In genomic region chr16:33338543-33338951, GRCh38 we compare ENCODE assay signal across 14 cellular contexts. TPM values are rescaled to one million over a fixed set of nuclear protein-coding genes. Genes with fewer than 3 reads are reported as not detected.
A peak's percentile ranks its signal among the peaks of the same experiment; 100 is the strongest.
DNase-seq lines count a peak whose midpoint lies in the region; ATAC-seq and TF ChIP-seq lines count a peak whose summit lies in the region.
"Not testable (repeated sequence)": the region's sequence is repeated elsewhere in the genome, so short reads cannot be mapped to it uniquely, and the experiment has no call there.
"Had no signal": no experiment of that assay in that cellular context is flagged by ENCODE, and none has a peak within 500 bp of the region (broad histone marks: within the 10 kb centered on the region; RNA-seq: fewer than 3 reads in every experiment).

No MANE protein-coding gene starts in this region.

- not testable (repeated sequence) for H3K27ac ChIP-seq in naive thymus-derived CD4-positive, alpha-beta T cell (ENCODE audit: low read depth, low read length); transverse colon

- not testable (repeated sequence) for H3K27me3 Mint-ChIP-seq in activated T-cell treated with anti-CD3 and anti-CD28 coated beads, Interleukin-2, amount 50 U/mL, for 4 hours (ENCODE audit: low read depth); activated naive CD8-positive, alpha-beta T cell treated with anti-CD3 and anti-CD28 coated beads, Interleukin-2, amount 50 U/mL, for 24 hours; naive thymus-derived CD4-positive, alpha-beta T cell

- not testable (repeated sequence) for H3K27ac Mint-ChIP-seq in activated naive CD8-positive, alpha-beta T cell treated with anti-CD3 and anti-CD28 coated beads, Interleukin-2, amount 50 U/mL, for 24 hours; naive thymus-derived CD4-positive, alpha-beta T cell

- not testable (repeated sequence) for H3K36me3 Mint-ChIP-seq in activated T-cell treated with anti-CD3 and anti-CD28 coated beads, Interleukin-2, amount 50 U/mL, for 4 hours (ENCODE audit: insufficient read depth); activated naive CD8-positive, alpha-beta T cell treated with anti-CD3 and anti-CD28 coated beads, Interleukin-2, amount 50 U/mL, for 24 hours (ENCODE audit: low read depth); naive thymus-derived CD4-positive, alpha-beta T cell

- intact Hi-C loops in head of caudate nucleus (cut with DNase I); naive thymus-derived CD4-positive, alpha-beta T cell (cut with micrococcal nuclease); transverse colon (cut with DNase I; ENCODE audit: low total_unique reads): not testable (repeated sequence)

- not testable (repeated sequence) for ATAC-seq in activated T-cell treated with anti-CD3 and anti-CD28 coated beads, Interleukin-2, amount 50 U/mL, for 4 hours; activated naive CD8-positive, alpha-beta T cell treated with anti-CD3 and anti-CD28 coated beads, Interleukin-2, amount 50 U/mL, for 24 hours; naive thymus-derived CD4-positive, alpha-beta T cell

- not testable (repeated sequence) for TF ChIP-seq EP300 in transverse colon (IDR thresholded peaks at IDR 0.05; ENCODE audit: low read depth)

- H3K9me3 Mint-ChIP-seq in activated T-cell treated with anti-CD3 and anti-CD28 coated beads, Interleukin-2, amount 50 U/mL, for 4 hours; activated naive CD8-positive, alpha-beta T cell treated with anti-CD3 and anti-CD28 coated beads, Interleukin-2, amount 50 U/mL, for 24 hours: not testable (repeated sequence)
- H3K9me3 Mint-ChIP-seq in naive thymus-derived CD4-positive, alpha-beta T cell: peaks cover 0 to 16% (median 2%) of the 10 kb centered on the region in 11 donors

- POLR2A ChIA-PET in naive thymus-derived CD4-positive, alpha-beta T cell (lab: Charles Lee): not testable (repeated sequence)

- not testable (repeated sequence) for TF ChIP-seq POLR2A in transverse colon (IDR thresholded peaks at IDR 0.05)

- not testable (repeated sequence) for H3K4me3 Mint-ChIP-seq in activated T-cell treated with anti-CD3 and anti-CD28 coated beads, Interleukin-2, amount 50 U/mL, for 4 hours; activated naive CD8-positive, alpha-beta T cell treated with anti-CD3 and anti-CD28 coated beads, Interleukin-2, amount 50 U/mL, for 24 hours; naive thymus-derived CD4-positive, alpha-beta T cell

- CTCF ChIA-PET in naive thymus-derived CD4-positive, alpha-beta T cell (lab: Charles Lee): not testable (repeated sequence)

- H3K36me3 ChIP-seq in HAP-1 (replicated peaks); naive thymus-derived CD4-positive, alpha-beta T cell (ENCODE audit: control insufficient read depth in 2 of 3, insufficient read depth in 3 of 3, low read length in 3 of 3); transverse colon: not testable (repeated sequence)

- not testable (repeated sequence) for H3K4me1 Mint-ChIP-seq in activated T-cell treated with anti-CD3 and anti-CD28 coated beads, Interleukin-2, amount 50 U/mL, for 4 hours (ENCODE audit: low read depth); activated naive CD8-positive, alpha-beta T cell treated with anti-CD3 and anti-CD28 coated beads, Interleukin-2, amount 50 U/mL, for 24 hours; naive thymus-derived CD4-positive, alpha-beta T cell

- TF ChIP-seq CTCF in transverse colon (IDR thresholded peaks at IDR 0.05): not testable (repeated sequence)

- not testable (repeated sequence) for H3K4me3 ChIP-seq in HAP-1; naive thymus-derived CD4-positive, alpha-beta T cell (ENCODE audit: low read length); transverse colon

- in situ Hi-C loops in HAP-1 (cut with MboI; ENCODE audit: low sequenced_read_pairs); transverse colon (cut with MboI; ENCODE audit: low pct_ligation_motif_present in 1 of 4, low pct_unique_long_range_greater_than_20kb in 1 of 4, low sequenced_read_pairs in 3 of 4): not testable (repeated sequence)

- 74 to 90% methylated on average over 1 to 2 of the region's 2 CpGs for WGBS in transverse colon (ENCODE audit: low coverage in 1 of 2), 2 donors

- H3K4me1 ChIP-seq in HAP-1; naive thymus-derived CD4-positive, alpha-beta T cell (ENCODE audit: control insufficient read depth in 2 of 2, insufficient read depth in 2 of 2, low read length in 2 of 2); transverse colon: not testable (repeated sequence)

- not testable (repeated sequence) for H3K9me3 ChIP-seq in HAP-1; naive thymus-derived CD4-positive, alpha-beta T cell (ENCODE audit: control insufficient read depth in 2 of 3, low read length in 3 of 3); transverse colon

- H3K27me3 ChIP-seq in HAP-1 (ENCODE audit: low read depth); naive thymus-derived CD4-positive, alpha-beta T cell (ENCODE audit: control insufficient read depth in 2 of 2, insufficient read depth in 2 of 2, low read length in 2 of 2); transverse colon: not testable (repeated sequence)

- DNase-seq in HAP-1 (ENCODE audit: low spot score in 2 of 2) (peak; percentile 1 to 27), head of caudate nucleus (peak in 32 of 42 donors; percentile 0 to 66 (median 16)), transverse colon (peak; percentile 23)
- peak; percentile 12 for DNase-seq in activated CD4-positive, alpha-beta T cell treated with anti-CD3 and anti-CD28 coated beads for 48 hours
- DNase-seq in activated T-cell treated with anti-CD3 and anti-CD28 coated beads, Interleukin-2, amount 50 U/mL, for 4 hours: peak; percentile 25
- DNase-seq in activated naive CD8-positive, alpha-beta T cell treated with anti-CD3 and anti-CD28 coated beads, Interleukin-2, amount 50 U/mL, for 24 hours: peak; percentile 3
- peak in 8 of 9 donors; percentile 0 to 25 (median 14) for DNase-seq in naive thymus-derived CD4-positive, alpha-beta T cell
- DNase-seq in stimulated activated CD4-positive, alpha-beta T cell treated with anti-CD3 and anti-CD28 coated beads, Interleukin-1b, Interleukin-23, amount 100 ng/mL, for 48 hours: peak; percentile 19

RNA-seq across cellular contexts. Expression of gene TP53TG3B, which starts 22.1 kb away (rescaled TPM):
- total RNA-seq in activated T-cell treated with anti-CD3 and anti-CD28 coated beads, Interleukin-2, amount 50 U/mL, for 4 hours: not detected
- total RNA-seq in naive thymus-derived CD4-positive, alpha-beta T cell: not detected
- not detected for polyA plus RNA-seq in naive thymus-derived CD4-positive, alpha-beta T cell
- not detected for total RNA-seq in transverse colon
- total RNA-seq: colonic mucosa, IMR-90, neural crest cell, psoas muscle, skeletal muscle tissue, uterus had no signal
- polyA plus RNA-seq: IMR-90 had no signal

RNA-seq across cellular contexts. Expression of gene TP53TG3E, which starts 34.4 kb away (rescaled TPM):
- not detected for total RNA-seq in activated T-cell treated with anti-CD3 and anti-CD28 coated beads, Interleukin-2, amount 50 U/mL, for 4 hours
- total RNA-seq in naive thymus-derived CD4-positive, alpha-beta T cell: not detected
- not detected for polyA plus RNA-seq in naive thymus-derived CD4-positive, alpha-beta T cell
- not detected for total RNA-seq in transverse colon
- total RNA-seq: colonic mucosa, IMR-90, neural crest cell, psoas muscle, skeletal muscle tissue, uterus had no signal
- polyA plus RNA-seq: psoas muscle had no signal
